ENCODE assay signal across 7 cellular contexts in genomic region chr1:53804181-53804580, GRCh38.
"Had no signal": no experiment of that assay in that cellular context is flagged by ENCODE, and none has a peak within 500 bp of the region (broad histone marks: within the 10 kb centered on the region; RNA-seq: fewer than 3 reads in every experiment).

No MANE protein-coding gene starts in this region.

- H3K9me3 Mint-ChIP-seq: HFFc6, IgD-negative memory B cell had no signal

- H3K4me3 ChIP-seq: GM23248, HAP-1 had no signal

- ATAC-seq: HCT116 had no signal

- H3K9ac ChIP-seq: GM23248 had no signal

- H2AFZ ChIP-seq: GM23248 had no signal

- DNase-seq: GM23248, GOT3, H7 had no signal

- H3K27ac ChIP-seq: GM23248 had no signal

- H3K4me3 Mint-ChIP-seq: HFFc6, IgD-negative memory B cell had no signal

- H3K9me3 ChIP-seq: HAP-1 had no signal

- H3K27me3 Mint-ChIP-seq: IgD-negative memory B cell had no signal

- H3K27ac Mint-ChIP-seq: IgD-negative memory B cell had no signal

- H3K4me1 Mint-ChIP-seq: IgD-negative memory B cell had no signal
